24 cellular contexts compared by ENCODE assay signal in genomic region chr19:50058425-50058824, GRCh38. TPM values are rescaled to one million over a fixed set of nuclear protein-coding genes. Genes with fewer than 3 reads are reported as not detected.
DNase-seq lines count a peak whose midpoint lies in the region; ATAC-seq, FAIRE-seq and TF ChIP-seq lines count a peak whose summit lies in the region.
"Had no signal": no experiment of that assay in that cellular context is flagged by ENCODE, and none has a peak within 500 bp of the region (broad histone marks: within the 10 kb centered on the region; RNA-seq: fewer than 3 reads in every experiment).

No MANE protein-coding gene starts in this region.

- CTCF ChIA-PET in HepG2 (lab: Yijun Ruan, JAX; ENCODE audit: low intra/inter-chr PET ratio, low total read pairs) = no interaction called here

- TF ChIP-seq RAD21 in HepG2 (CRISPR knock-in tag; IDR thresholded peaks at IDR 0.05) = no peak

- DNase-seq in HepG2 (ENCODE audit: low spot score) = no peak
- DNase-seq in right lobe of liver = no peak
- DNase-seq in esophagus muscularis mucosa (ENCODE audit: extremely low spot score) = no peak
- DNase-seq in central memory CD4-positive, alpha-beta T cell = no peak
- DNase-seq: 8988T; ACHN; AML-193; BE2C; C1 segment of cervical spinal cord; Calu3; CD4-positive, alpha-beta memory T cell; COR-L47; DMS53; DMS79 treated with DMSO at 0.1 percent for 48 hours; GF-D8; GOT3; HFFc6 had no signal

- no peak overlapping the region for H3K4me2 ChIP-seq in HepG2 (ENCODE audit: low read depth, low read length)
- H3K4me2 ChIP-seq: A549 had no signal

- H3K4me3 ChIP-seq in HepG2 (replicated peaks in 1 of 3; ENCODE audit: insufficient read depth in 1 of 3, low read depth in 2 of 3, low read length in 3 of 3) = no peak overlapping the region
- H3K4me3 ChIP-seq in right lobe of liver = no peak overlapping the region
- H3K4me3 ChIP-seq in iPS-15b (ENCODE audit: low read depth, low read length) = peak overlapping the region; percentile 0
- peak overlapping the region in 4 of 5 donors; percentile 1 to 51 (median 32) for H3K4me3 ChIP-seq in subcutaneous abdominal adipose tissue (ENCODE audit: low read depth in 1 of 5, low read length in 5 of 5)
- no peak overlapping the region for H3K4me3 ChIP-seq in esophagus muscularis mucosa
- H3K4me3 ChIP-seq: A549, HAP-1 had no signal

- WGBS in HepG2 (ENCODE audit: low lambda C conversion rate) = 0% methylated on average over 1 of the region's 2 CpGs
- 100% methylated on average over 1 of the region's 2 CpGs for WGBS in right lobe of liver (ENCODE audit: insufficient coverage, low coverage, low lambda C conversion rate, missing lambda C conversion rate)
- 92% methylated on average over 2 of the region's 2 CpGs for WGBS in esophagus muscularis mucosa

- no peaks in the 10 kb centered on the region for H3K79me2 ChIP-seq in HepG2 (ENCODE audit: insufficient read depth, low read length)

- H4K20me1 ChIP-seq in HepG2 (ENCODE audit: insufficient read depth, low read length) = no peaks in the 10 kb centered on the region

- FAIRE-seq in HepG2 (lab: Jason Lieb, UNC) = no peak
- FAIRE-seq: A549, GM12891, GM18507, H54 had no signal

- TF ChIP-seq CTCF in HepG2 (CRISPR knock-in tag; IDR thresholded peaks at IDR 0.05) = no peak
- TF ChIP-seq CTCF in right lobe of liver (IDR thresholded peaks at IDR 0.05) = no peak
- TF ChIP-seq CTCF in esophagus muscularis mucosa (IDR thresholded peaks at IDR 0.05) = no peak

- intact Hi-C loops in HepG2 (cut with micrococcal nuclease; ENCODE audit: unreplicated experiment) (no loop called here), right lobe of liver (cut with DNase I) (no loop called here), esophagus muscularis mucosa (cut with DNase I) (no loop called here)

- TF ChIP-seq POLR2A in HepG2 (IDR thresholded peaks at IDR 0.05; ENCODE audit: insufficient read depth in 1 of 2, low read depth in 2 of 2, low read length in 2 of 2) (no peak), right lobe of liver (IDR thresholded peaks at IDR 0.05) (no peak), esophagus muscularis mucosa (IDR thresholded peaks at IDR 0.05; ENCODE audit: low read depth) (no peak)

- H3K4me1 ChIP-seq in HepG2 (ENCODE audit: insufficient read depth, low read length) (peaks cover 18% of the 10 kb centered on the region), right lobe of liver (no peaks in the 10 kb centered on the region), iPS-15b (ENCODE audit: control insufficient read depth, insufficient read depth, low read length) (no peaks in the 10 kb centered on the region), subcutaneous abdominal adipose tissue (ENCODE audit: control insufficient read depth in 5 of 5, insufficient read depth in 5 of 5, low read length in 5 of 5) (peaks cover 0 to 17% (median 0%) of the 10 kb centered on the region in 5 donors), esophagus muscularis mucosa (no peaks in the 10 kb centered on the region)
- H3K4me1 ChIP-seq: A549, BE2C, HAP-1 had no signal

- BruUV-seq in HepG2 (replicated peaks; lab: Mats Ljungman, UMichigan) = no TSS peak

- no peak overlapping the region for H3K27ac ChIP-seq in HepG2 (ENCODE audit: extremely low read length, insufficient read depth, low read length)
- H3K27ac ChIP-seq in right lobe of liver = no peak overlapping the region
- H3K27ac ChIP-seq in subcutaneous abdominal adipose tissue (ENCODE audit: low read depth, low read length) = no peak overlapping the region
- no peak overlapping the region for H3K27ac ChIP-seq in esophagus muscularis mucosa (replicated peaks in 1 of 4)
- H3K27ac ChIP-seq: A549 had no signal

- POLR2A ChIA-PET in HepG2 (lab: Yijun Ruan, JAX) = no interaction called here

- ATAC-seq in HepG2 (no peak), right lobe of liver (no peak)
- ATAC-seq: A549 had no signal

- TF ChIP-seq EP300 in HepG2 (IDR thresholded peaks at IDR 0.05; ENCODE audit: low read depth in 2 of 2, low read length in 2 of 2) (no peak), HepG2 (CRISPR knock-in tag; IDR thresholded peaks at IDR 0.05; ENCODE audit: borderline replicate concordance) (no peak), esophagus muscularis mucosa (IDR thresholded peaks at IDR 0.05) (no peak)

- H2AFZ ChIP-seq in HepG2 (ENCODE audit: low read length) = no peak overlapping the region

- H3K36me3 ChIP-seq in HepG2 (replicated peaks in 1 of 2; ENCODE audit: control insufficient read depth in 1 of 2, insufficient read depth in 2 of 2, low read length in 2 of 2) = no peaks in the 10 kb centered on the region
- no peaks in the 10 kb centered on the region for H3K36me3 ChIP-seq in right lobe of liver
- H3K36me3 ChIP-seq in iPS-15b (ENCODE audit: control insufficient read depth, insufficient read depth, low read length) = no peaks in the 10 kb centered on the region
- peaks cover 0 to 5% (median 0%) of the 10 kb centered on the region in 5 donors for H3K36me3 ChIP-seq in subcutaneous abdominal adipose tissue (ENCODE audit: control insufficient read depth in 5 of 5, insufficient read depth in 5 of 5, low read length in 5 of 5)
- H3K36me3 ChIP-seq in esophagus muscularis mucosa = no peaks in the 10 kb centered on the region
- H3K36me3 ChIP-seq: BE2C, HAP-1 had no signal

- H3K27me3 ChIP-seq in HepG2 (ENCODE audit: control insufficient read depth in 1 of 2, insufficient read depth in 2 of 2, low read length in 2 of 2) (no peaks in the 10 kb centered on the region; a peak in 2 of 5 replicates), right lobe of liver (no peaks in the 10 kb centered on the region), iPS-15b (ENCODE audit: control insufficient read depth, insufficient read depth, low read length) (no peaks in the 10 kb centered on the region), subcutaneous abdominal adipose tissue (ENCODE audit: control insufficient read depth in 5 of 5, insufficient read depth in 4 of 5, low read length in 5 of 5) (peaks cover 0 to 14% (median 0%) of the 10 kb centered on the region in 5 donors), esophagus muscularis mucosa (no peaks in the 10 kb centered on the region)
- H3K27me3 ChIP-seq: BE2C had no signal

- H3K9me3 ChIP-seq in HepG2 (ENCODE audit: low read length) (no peaks in the 10 kb centered on the region), right lobe of liver (peaks cover 0 to 21% (median 3%) of the 10 kb centered on the region in 4 donors), iPS-15b (ENCODE audit: control insufficient read depth, insufficient read depth, low read length) (peaks cover 18% of the 10 kb centered on the region), subcutaneous abdominal adipose tissue (ENCODE audit: control insufficient read depth in 5 of 5, low read length in 5 of 5) (peaks cover 22 to 27% (median 24%) of the 10 kb centered on the region in 5 donors), esophagus muscularis mucosa (peaks cover 0 to 27% (median 23%) of the 10 kb centered on the region in 4 donors)

- no peak overlapping the region for H3K9ac ChIP-seq in HepG2 (ENCODE audit: insufficient read depth, low read depth, low read length)
- no peak overlapping the region for H3K9ac ChIP-seq in iPS-15b (ENCODE audit: low read depth, low read length)
- peak overlapping the region in 1 of 5 donors; percentile 100 for H3K9ac ChIP-seq in subcutaneous abdominal adipose tissue (ENCODE audit: low read length in 5 of 5)

- in situ Hi-C loops in HepG2 (cut with HindIII; ENCODE audit: extremely low pct_ligation_motif_present, low pct_unique_long_range_greater_than_20kb) = no loop called here

RNA-seq across cellular contexts. Expression of gene ZNF473, which starts 32.6 kb away (rescaled TPM):
- total RNA-seq in HepG2 (2016; rRNA removed; fragmentation: Illumina TruSeq; extraction: Trizol) = 11.9 and 13.9 TPM in 2 replicates
- total RNA-seq in HepG2 (2016; cell fraction: cytosol; rRNA removed; fragmentation: Illumina TruSeq; extraction: Trizol; ENCODE audit: low read depth) = 5.7 and 5.9 TPM in 2 replicates
- 12.2 and 15.6 TPM in 2 replicates for total RNA-seq in HepG2 (2016; cell fraction: insoluble cytoplasmic fraction; rRNA removed; fragmentation: Illumina TruSeq; extraction: Trizol)
- total RNA-seq in HepG2 (2016; cell fraction: membrane; rRNA removed; fragmentation: Illumina TruSeq; extraction: Trizol) = 14.1 and 14.5 TPM in 2 replicates
- 10.8 and 11.0 TPM in 2 replicates for total RNA-seq in HepG2 (2016; cell fraction: nucleus; rRNA removed; fragmentation: Illumina TruSeq; extraction: Trizol)
- 5.8 and 5.9 TPM in 2 replicates for polyA plus RNA-seq in HepG2 (2011; rRNA removed)
- 4.4 and 5.0 TPM in 2 replicates for polyA plus RNA-seq in HepG2 (2011; cell fraction: cytosol; rRNA removed)
- polyA plus RNA-seq in HepG2 (2011; cell fraction: nucleus; rRNA removed) = 8.9 and 10.0 TPM in 2 replicates
- 4.4 and 4.7 TPM in 2 replicates for polyA plus RNA-seq in HepG2 (2012)
- 0.80 and 1.1 TPM in 2 replicates for polyA plus RNA-seq in HepG2 (2016; cell fraction: cytosol; fragmentation: Illumina TruSeq; extraction: Trizol; ENCODE audit: low read depth)
- polyA plus RNA-seq in HepG2 (2016; cell fraction: insoluble cytoplasmic fraction; fragmentation: Illumina TruSeq; extraction: Trizol; ENCODE audit: low read depth) = 11.9 and 12.5 TPM in 2 replicates
- 2.0 and 2.1 TPM in 2 replicates for polyA plus RNA-seq in HepG2 (2016; cell fraction: membrane; fragmentation: Illumina TruSeq; extraction: Trizol; ENCODE audit: low read depth)
- polyA plus RNA-seq in HepG2 (2016; cell fraction: nucleus; fragmentation: Illumina TruSeq; extraction: Trizol; ENCODE audit: insufficient read depth, low read depth) = 11.9 and 14.0 TPM in 2 replicates
- polyA minus RNA-seq in HepG2 (2011; rRNA and poly(A)+ RNA removed; ENCODE audit: low replicate concordance) = 11.5 and 34.6 TPM in 2 replicates
- polyA minus RNA-seq in HepG2 (2011; cell fraction: cytosol; rRNA and poly(A)+ RNA removed) = 3.4 and 7.7 TPM in 2 replicates
- 13.1 and 17.5 TPM in 2 replicates for polyA minus RNA-seq in HepG2 (2011; cell fraction: nucleus; rRNA and poly(A)+ RNA removed)
- 1 to 10 TPM; 3.1 to 6.0 (median 3.6) TPM for total RNA-seq in right lobe of liver
- total RNA-seq in esophagus muscularis mucosa = 1 to 10 TPM; 5.9 to 8.4 (median 7.3) TPM

RNA-seq across cellular contexts. Expression of gene VRK3, which starts 33.3 kb away (rescaled TPM):
- total RNA-seq in HepG2 (2016; rRNA removed; fragmentation: Illumina TruSeq; extraction: Trizol) (25.6 and 28.3 TPM in 2 replicates), right lobe of liver (10 to 100 TPM; 29.6 to 44.2 (median 33.0) TPM), esophagus muscularis mucosa (10 to 100 TPM; 20.8 to 27.5 (median 25.5) TPM)
- 10.4 and 11.6 TPM in 2 replicates for total RNA-seq in HepG2 (2016; cell fraction: cytosol; rRNA removed; fragmentation: Illumina TruSeq; extraction: Trizol; ENCODE audit: low read depth)
- total RNA-seq in HepG2 (2016; cell fraction: insoluble cytoplasmic fraction; rRNA removed; fragmentation: Illumina TruSeq; extraction: Trizol) = 22.9 and 27.1 TPM in 2 replicates
- 18.0 and 21.0 TPM in 2 replicates for total RNA-seq in HepG2 (2016; cell fraction: membrane; rRNA removed; fragmentation: Illumina TruSeq; extraction: Trizol)
- total RNA-seq in HepG2 (2016; cell fraction: nucleus; rRNA removed; fragmentation: Illumina TruSeq; extraction: Trizol) = 20.3 and 23.2 TPM in 2 replicates
- 16.8 and 23.8 TPM in 2 replicates for polyA plus RNA-seq in HepG2 (2011; rRNA removed)
- polyA plus RNA-seq in HepG2 (2011; cell fraction: cytosol; rRNA removed) = 12.1 and 17.8 TPM in 2 replicates
- polyA plus RNA-seq in HepG2 (2011; cell fraction: nucleus; rRNA removed) = 31.8 and 34.6 TPM in 2 replicates
- 21.1 and 21.2 TPM in 2 replicates for polyA plus RNA-seq in HepG2 (2012)
- 11.8 and 13.6 TPM in 2 replicates for polyA plus RNA-seq in HepG2 (2016; cell fraction: cytosol; fragmentation: Illumina TruSeq; extraction: Trizol; ENCODE audit: low read depth)
- 33.2 and 33.9 TPM in 2 replicates for polyA plus RNA-seq in HepG2 (2016; cell fraction: insoluble cytoplasmic fraction; fragmentation: Illumina TruSeq; extraction: Trizol; ENCODE audit: low read depth)
- polyA plus RNA-seq in HepG2 (2016; cell fraction: membrane; fragmentation: Illumina TruSeq; extraction: Trizol; ENCODE audit: low read depth) = 15.6 and 18.4 TPM in 2 replicates
- polyA plus RNA-seq in HepG2 (2016; cell fraction: nucleus; fragmentation: Illumina TruSeq; extraction: Trizol; ENCODE audit: insufficient read depth, low read depth) = 26.8 and 29.2 TPM in 2 replicates
- 15.7 and 37.7 TPM in 2 replicates for polyA minus RNA-seq in HepG2 (2011; rRNA and poly(A)+ RNA removed; ENCODE audit: low replicate concordance)
- 4.7 and 10.4 TPM in 2 replicates for polyA minus RNA-seq in HepG2 (2011; cell fraction: cytosol; rRNA and poly(A)+ RNA removed)
- 25.6 and 30.6 TPM in 2 replicates for polyA minus RNA-seq in HepG2 (2011; cell fraction: nucleus; rRNA and poly(A)+ RNA removed)

Comparison
In these comparisons a context has a peak if more than half of its experiments do, and no peak if none do; other contexts are left out.
1. H3K4me3 ChIP-seq: peak in iPS-15b (single experiment) and subcutaneous abdominal adipose tissue (4 of 5); none in HepG2 (0 of 3), right lobe of liver (0 of 3) and esophagus muscularis mucosa (0 of 4).